In genomic region chr10:77575271-77576006, GRCh38 we compare ENCODE assay signal across 1 cellular context.
TF ChIP-seq lines count a peak whose summit lies in the region.

No MANE protein-coding gene starts in this region.

TF ChIP-seq in IMR-90, 13 proteins besides CTCF, POLR2A, EP300 and RAD21 (continued from another document):
- TF ChIP-seq ELK1 (IDR thresholded peaks at IDR 0.05; ENCODE audit: borderline replicate concordance, low read depth, low read length) = no peak
